14 cellular contexts compared by ENCODE assay signal in genomic region chr1:85568660-85569059, GRCh38. TPM values are rescaled to one million over a fixed set of nuclear protein-coding genes. Genes with fewer than 3 reads are reported as not detected.
DNase-seq lines count a peak whose midpoint lies in the region; ATAC-seq and TF ChIP-seq lines count a peak whose summit lies in the region.
"Had no signal": no experiment of that assay in that cellular context is flagged by ENCODE, and none has a peak within 500 bp of the region (broad histone marks: within the 10 kb centered on the region; RNA-seq: fewer than 3 reads in every experiment).

No MANE protein-coding gene starts in this region.

- no peak for TF ChIP-seq POLR2A in stomach (IDR thresholded peaks at IDR 0.05)

- DNase-seq in GM23248 = peak; percentile 39
- no peak for DNase-seq in adipocyte (ENCODE audit: low read depth)
- DNase-seq in left ventricle myocardium superior = no peak
- DNase-seq in stomach = no peak
- no peak for DNase-seq in NCI-H1092 (lab: John Stamatoyannopoulos, UW)
- DNase-seq in retina = no peak
- DNase-seq: activated CD4-positive, alpha-beta T cell treated with anti-CD3 and anti-CD28 coated beads, Interleukin-2, amount 50 U/mL, for 1 hour; activated naive CD4-positive, alpha-beta T cell treated with anti-CD3 and anti-CD28 coated beads, Interleukin-2, amount 50 U/mL, for 16 hours; C1 segment of cervical spinal cord; effector CD4-positive, alpha-beta T cell; naive B cell; NCI-H748 treated with DMSO at 0.1 percent for 48 hours; PC-9 had no signal

- ATAC-seq in left ventricle myocardium superior (peak; percentile 15), HG03139 (IDR thresholded peaks at IDR 0.05; ENCODE audit: unreplicated experiment) (no peak)

- H3K27me3 ChIP-seq in GM23248 (replicated peaks; ENCODE audit: insufficient read depth) (no peaks in the 10 kb centered on the region), adipocyte (replicated peaks; ENCODE audit: control insufficient read depth, insufficient read depth, low read length) (no peaks in the 10 kb centered on the region), stomach (no peaks in the 10 kb centered on the region)

- in situ Hi-C loops in GM23248 (cut with MboI) = no loop called here

- TF ChIP-seq EP300 in stomach (IDR thresholded peaks at IDR 0.05) = no peak

- H3K9me2 ChIP-seq in GM23248 (ENCODE audit: insufficient read depth) = no peaks in the 10 kb centered on the region

- intact Hi-C loops in left ventricle myocardium superior (cut with micrococcal nuclease) (no loop called here), stomach (cut with DNase I; ENCODE audit: low total_unique reads) (no loop called here)

- H3K4me3 ChIP-seq in GM23248 = peak overlapping the region; percentile 33
- H3K4me3 ChIP-seq in adipocyte (ENCODE audit: low read length) = no peak overlapping the region
- no peak overlapping the region for H3K4me3 ChIP-seq in stomach
- H3K4me3 ChIP-seq: PC-9 had no signal

- H4K20me1 ChIP-seq in GM23248 (ENCODE audit: insufficient read depth) = peaks cover 19% of the 10 kb centered on the region; the same call in 1 of the 2 replicates

- H2AFZ ChIP-seq in GM23248 = no peak overlapping the region
- H2AFZ ChIP-seq: PC-9 had no signal

- H3K9ac ChIP-seq in GM23248 = peak overlapping the region; percentile 51
- H3K9ac ChIP-seq in adipocyte (ENCODE audit: low read length) = peak overlapping the region; percentile 13

- H3F3A ChIP-seq in GM23248 (ENCODE audit: insufficient read depth) = peaks cover 100% of the 10 kb centered on the region

- TF ChIP-seq CTCF in stomach (IDR thresholded peaks at IDR 0.05) = no peak

- WGBS in GM23248 (ENCODE audit: low coverage in 1 of 2, low lambda C conversion rate in 2 of 2, missing lambda C conversion rate in 2 of 2), 2 experiments = 4 to 6% methylated on average over 1 of the region's 1 CpG
- WGBS in stomach, 5 donors = 76 to 83% (median 80%) methylated on average over 1 of the region's 1 CpG

- H3K9me3 ChIP-seq in GM23248 (ENCODE audit: low read depth) = no peaks in the 10 kb centered on the region
- H3K9me3 ChIP-seq in adipocyte (ENCODE audit: control insufficient read depth, low read length) = no peaks in the 10 kb centered on the region
- H3K9me3 ChIP-seq in stomach = no peaks in the 10 kb centered on the region

- H3K27ac ChIP-seq in GM23248 (peak overlapping the region; percentile 70), stomach (peak overlapping the region in 3 of 5 donors; percentile 32 to 51 (median 40))
- H3K27ac ChIP-seq: PC-9 had no signal

- H3K4me1 ChIP-seq in GM23248 (ENCODE audit: insufficient read depth) (peaks cover 78% of the 10 kb centered on the region), adipocyte (ENCODE audit: control insufficient read depth, insufficient read depth, low read length) (peaks cover 52% of the 10 kb centered on the region), stomach (peaks cover 0 to 16% (median 0%) of the 10 kb centered on the region in 4 donors)

- H3K36me3 ChIP-seq in GM23248 (ENCODE audit: low read depth) (peaks cover 20% of the 10 kb centered on the region), adipocyte (ENCODE audit: control insufficient read depth, insufficient read depth, low read length, severe bottlenecking) (peaks cover 5% of the 10 kb centered on the region), stomach (no peaks in the 10 kb centered on the region)

- H3K4me2 ChIP-seq in GM23248 (ENCODE audit: unreplicated experiment) = peak overlapping the region; percentile 53
- H3K4me2 ChIP-seq: PC-9 had no signal

- H3K79me2 ChIP-seq in GM23248 (ENCODE audit: insufficient read depth) = peaks cover 100% of the 10 kb centered on the region

RNA-seq across cellular contexts. Expression of gene CCN1, which starts 11.9 kb away (rescaled TPM):
- 93.5 and 106 TPM in 2 replicates for total RNA-seq in GM23248 (2014; rRNA removed; shearing (Covaris generic))
- 930 and 943 TPM in 2 replicates for polyA plus RNA-seq in GM23248 (2016; fragmentation: Nextera tagmentation; extraction: Ambion mirVana)
- total RNA-seq in left ventricle myocardium superior = 32.6 TPM
- 100 to 1,000 TPM in 1 of 5 donors, 10 to 100 TPM in 4; 17.0 to 123 (median 70.1) TPM for total RNA-seq in stomach
- 10 to 100 TPM; 15.9 to 30.4 (median 22.7) TPM for polyA plus RNA-seq in stomach
